In the genomic region with DNA sequence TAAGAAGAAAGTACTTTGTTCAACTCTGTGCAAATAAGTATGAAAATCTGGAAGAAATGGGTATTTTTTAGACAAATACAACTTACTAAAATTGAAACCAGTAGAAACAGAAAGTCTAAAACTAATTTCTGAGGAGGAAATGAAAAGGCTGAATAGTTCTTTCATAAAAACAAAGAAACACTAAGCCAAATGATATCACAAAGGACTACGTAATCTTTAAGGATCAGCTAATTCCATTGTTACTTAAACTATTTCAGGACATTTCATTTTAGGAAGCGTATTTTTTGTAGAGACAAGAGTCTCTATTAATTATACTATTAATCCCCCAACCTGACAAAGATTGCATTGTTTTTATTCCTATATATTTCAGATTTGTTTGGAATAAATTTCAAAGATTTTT, we compare ENCODE assay signal across 14 cellular contexts.
A peak's percentile ranks its signal among the peaks of the same experiment; 100 is the strongest.
DNase-seq lines count a peak whose midpoint lies in the region; ATAC-seq and TF ChIP-seq lines count a peak whose summit lies in the region.
"Had no signal": no experiment of that assay in that cellular context is flagged by ENCODE, and none has a peak within 500 bp of the region (broad histone marks: within the 10 kb centered on the region; RNA-seq: fewer than 3 reads in every experiment).

No MANE protein-coding gene starts in this region.

- no peak overlapping the region for H2AFZ ChIP-seq in OCI-LY3 (ENCODE audit: low read depth, low read length)

- POLR2A ChIA-PET in GM10248 (lab: Yijun Ruan, JAX), result no interaction called here

- peak overlapping the region; percentile 50 for H3K4me2 ChIP-seq in OCI-LY3 (ENCODE audit: low read length)

- H3K9ac ChIP-seq in OCI-LY3 (ENCODE audit: low read length), result no peak overlapping the region

- H3K4me3 ChIP-seq in OCI-LY3 (ENCODE audit: low read length), result peak overlapping the region; percentile 25; the same call in 1 of the 2 replicates
- H3K4me3 ChIP-seq: gastrocnemius medialis, suprapubic skin had no signal

- H3K36me3 ChIP-seq in OCI-LY3 (replicated peaks; ENCODE audit: low read depth, low read length), result no peaks in the 10 kb centered on the region
- H3K36me3 ChIP-seq: gastrocnemius medialis, suprapubic skin had no signal

- TF ChIP-seq POLR2A in erythroblast (IDR thresholded peaks at IDR 0.05; ENCODE audit: low read length), result no peak

- H3K27me3 ChIP-seq in OCI-LY3 (ENCODE audit: low read depth, low read length), result no peaks in the 10 kb centered on the region
- H3K27me3 ChIP-seq: gastrocnemius medialis, suprapubic skin had no signal

- H4K20me1 ChIP-seq in OCI-LY3 (ENCODE audit: insufficient read depth, low read length), result no peaks in the 10 kb centered on the region

- no peaks in the 10 kb centered on the region for H3K9me3 ChIP-seq in OCI-LY3 (ENCODE audit: insufficient read depth, low read length)
- H3K9me3 ChIP-seq: gastrocnemius medialis, suprapubic skin had no signal

- ATAC-seq in GM19372 (IDR thresholded peaks at IDR 0.05; ENCODE audit: low read depth, unreplicated experiment), result peak; percentile 59
- ATAC-seq in HG02763 (IDR thresholded peaks at IDR 0.05; ENCODE audit: unreplicated experiment), result peak; percentile 75
- ATAC-seq: gastrocnemius medialis had no signal

- peaks cover 38% of the 10 kb centered on the region for H3K4me1 ChIP-seq in OCI-LY3 (ENCODE audit: low read length)
- H3K4me1 ChIP-seq: gastrocnemius medialis, suprapubic skin had no signal

- no peak for TF ChIP-seq CTCF in GM10248 (IDR thresholded peaks at IDR 0.05; ENCODE audit: control extremely low read depth, extremely low read depth, low read depth, missing control alignments)
- no peak for TF ChIP-seq CTCF in OCI-LY3 (IDR thresholded peaks at IDR 0.05; ENCODE audit: low read depth, low read length)

- CTCF ChIA-PET in GM10248 (lab: Yijun Ruan, JAX), result interaction anchor here (2.6 kb wide), 1 partner anchor 11 kb away, joined by 10 read pairs; a partner anchor contains a TSS

- DNase-seq in GM10248 (ENCODE audit: extremely low spot score) (peak; percentile 34), NCI-H1048 (lab: John Stamatoyannopoulos, UW) (no peak), NCI-H2196 treated with DMSO at 0.1 percent for 48 hours (lab: John Stamatoyannopoulos, UW; ENCODE audit: unreplicated experiment) (no peak), DMS53 treated with DMSO at 0.1 percent for 48 hours (lab: John Stamatoyannopoulos, UW; ENCODE audit: unreplicated experiment) (no peak), erythroblast (lab: John Stamatoyannopoulos, UW) (no peak)
- DNase-seq: endodermal cell, gastrocnemius medialis, H7, NCI-H345, posterior cingulate gyrus had no signal

- no peaks in the 10 kb centered on the region for H3K79me2 ChIP-seq in OCI-LY3 (ENCODE audit: low read length)

- H3K27ac ChIP-seq in OCI-LY3 (ENCODE audit: low read length), result no peak overlapping the region
- H3K27ac ChIP-seq: gastrocnemius medialis, suprapubic skin had no signal
